ENCODE assay signal across 12 cellular contexts in genomic region chr6:131995924-131996323, GRCh38. TPM values are rescaled to one million over a fixed set of nuclear protein-coding genes. Genes with fewer than 3 reads are reported as not detected.
DNase-seq lines count a peak whose midpoint lies in the region; ATAC-seq and TF ChIP-seq lines count a peak whose summit lies in the region.
"Had no signal": no experiment of that assay in that cellular context is flagged by ENCODE, and none has a peak within 500 bp of the region (broad histone marks: within the 10 kb centered on the region; RNA-seq: fewer than 3 reads in every experiment).

No MANE protein-coding gene starts in this region.

- H3K9me3 ChIP-seq in GM23248 (ENCODE audit: low read depth), result no peaks in the 10 kb centered on the region
- H3K9me3 ChIP-seq in smooth muscle cell (replicated peaks; ENCODE audit: low read depth), result no peaks in the 10 kb centered on the region
- no peaks in the 10 kb centered on the region for H3K9me3 ChIP-seq in endodermal cell (ENCODE audit: control insufficient read depth, low read length)
- H3K9me3 ChIP-seq: left lung had no signal

- H3K27me3 ChIP-seq in GM23248 (replicated peaks; ENCODE audit: insufficient read depth) (no peaks in the 10 kb centered on the region), smooth muscle cell (ENCODE audit: low read depth) (no peaks in the 10 kb centered on the region), endodermal cell (ENCODE audit: control insufficient read depth, insufficient read depth, low read length, poor library complexity, severe bottlenecking) (no peaks in the 10 kb centered on the region)
- H3K27me3 ChIP-seq: left lung had no signal

- H3K36me3 ChIP-seq in GM23248 (ENCODE audit: low read depth) (no peaks in the 10 kb centered on the region), smooth muscle cell (ENCODE audit: low read depth) (no peaks in the 10 kb centered on the region), endodermal cell (ENCODE audit: control insufficient read depth, insufficient read depth, low read length) (no peaks in the 10 kb centered on the region)
- H3K36me3 ChIP-seq: left lung had no signal

- no peaks in the 10 kb centered on the region for H3K4me1 Mint-ChIP-seq in endodermal cell

- H3K9me2 ChIP-seq in GM23248 (ENCODE audit: insufficient read depth), result 0 out of 2 replicates have a peak, but pooled peaks cover 3% of the 10 kb centered on the region

- no peaks in the 10 kb centered on the region for H4K20me1 ChIP-seq in GM23248 (ENCODE audit: insufficient read depth)
- no peaks in the 10 kb centered on the region for H4K20me1 ChIP-seq in smooth muscle cell (ENCODE audit: low read depth)

- H3K36me3 Mint-ChIP-seq in endodermal cell (ENCODE audit: low read depth), result no peaks in the 10 kb centered on the region

- no peak for ATAC-seq in GM19455 (IDR thresholded peaks at IDR 0.05; ENCODE audit: unreplicated experiment)
- ATAC-seq: left lung had no signal

- H2AFZ ChIP-seq in GM23248 (no peak overlapping the region), smooth muscle cell (ENCODE audit: low read depth) (no peak overlapping the region)

- peak; percentile 93 for DNase-seq in GM23248
- DNase-seq in SW480 (ENCODE audit: low spot score), result peak; percentile 2
- DNase-seq in fibroblast of the conjunctiva (ENCODE audit: low read depth), result peak; percentile 40
- no peak for DNase-seq in smooth muscle cell (lab: John Stamatoyannopoulos, UW; ENCODE audit: unreplicated experiment)
- DNase-seq in OCI-M1 (lab: John Stamatoyannopoulos, UW), result no peak
- no peak for DNase-seq in endodermal cell
- no peak for DNase-seq in NCI-H524 treated with DMSO at 0.1 percent for 48 hours (lab: John Stamatoyannopoulos, UW)
- DNase-seq: left lung had no signal

- H3F3A ChIP-seq in GM23248 (ENCODE audit: insufficient read depth) (peaks cover 15% of the 10 kb centered on the region; the same call in 1 of the 2 replicates), smooth muscle cell (ENCODE audit: low read depth) (peaks cover 26% of the 10 kb centered on the region)

- no peak overlapping the region for H3K4me3 ChIP-seq in GM23248
- no peak overlapping the region for H3K4me3 ChIP-seq in smooth muscle cell
- no peak overlapping the region for H3K4me3 ChIP-seq in endodermal cell (ENCODE audit: low read length)
- H3K4me3 ChIP-seq: left lung had no signal

- no peak overlapping the region for H3K9ac ChIP-seq in GM23248
- peak overlapping the region; percentile 72 for H3K9ac ChIP-seq in smooth muscle cell (ENCODE audit: low read depth)
- no peak overlapping the region for H3K9ac ChIP-seq in endodermal cell (ENCODE audit: extremely low read depth, low read length, poor library complexity, severe bottlenecking)

- H3K27me3 Mint-ChIP-seq in endodermal cell (ENCODE audit: insufficient read depth), result no peaks in the 10 kb centered on the region

- H3K9me3 Mint-ChIP-seq in endodermal cell, result no peaks in the 10 kb centered on the region

- in situ Hi-C loops in GM23248 (cut with MboI), result no loop called here

- peaks cover 17% of the 10 kb centered on the region for H3K4me1 ChIP-seq in GM23248 (ENCODE audit: insufficient read depth)
- H3K4me1 ChIP-seq in smooth muscle cell (ENCODE audit: low read depth), result peaks cover 11% of the 10 kb centered on the region
- no peaks in the 10 kb centered on the region for H3K4me1 ChIP-seq in endodermal cell (ENCODE audit: control insufficient read depth, insufficient read depth, low read length)
- H3K4me1 ChIP-seq: left lung had no signal

- WGBS in GM23248 (ENCODE audit: low coverage in 1 of 2, low lambda C conversion rate in 2 of 2, missing lambda C conversion rate in 2 of 2), 2 experiments, result 0 to 5% methylated on average over 1 of the region's 1 CpG
- 38% methylated on average over 1 of the region's 1 CpG for WGBS in smooth muscle cell (ENCODE audit: low lambda C conversion rate)
- 86 to 94% methylated on average over 1 of the region's 1 CpG for WGBS in endodermal cell (ENCODE audit: insufficient coverage in 1 of 2, insufficient read length in 1 of 2), 2 experiments

- peak overlapping the region; percentile 58 for H3K27ac ChIP-seq in GM23248
- H3K27ac ChIP-seq in smooth muscle cell (ENCODE audit: low read depth), result peak overlapping the region; percentile 91
- no peak overlapping the region for H3K27ac ChIP-seq in endodermal cell (ENCODE audit: low read depth, low read length)
- H3K27ac ChIP-seq: left lung had no signal

- H3K79me2 ChIP-seq in GM23248 (ENCODE audit: insufficient read depth), result no peaks in the 10 kb centered on the region
- no peaks in the 10 kb centered on the region for H3K79me2 ChIP-seq in smooth muscle cell (ENCODE audit: low read depth)

- H3K27ac Mint-ChIP-seq in endodermal cell, result no peak overlapping the region
- H3K27ac Mint-ChIP-seq: stimulated activated naive CD8-positive, alpha-beta T cell treated with anti-CD3 and anti-CD28 coated beads, Interleukin-15, Interleukin-2, amounts not matched to agents 100 ng/mL and 50 ng/mL, for 24 hours had no signal

- H3K4me2 ChIP-seq in GM23248 (ENCODE audit: unreplicated experiment) (peak overlapping the region; percentile 17), smooth muscle cell (peak overlapping the region; percentile 56)

- TF ChIP-seq CTCF in smooth muscle cell (IDR thresholded peaks at IDR 0.05; ENCODE audit: borderline replicate concordance, insufficient read depth, poor library complexity, severe bottlenecking), result no peak
- no peak for TF ChIP-seq CTCF in endodermal cell (conservative IDR thresholded peaks at IDR 0.05)

- H3K4me3 Mint-ChIP-seq in endodermal cell, result no peak overlapping the region
- H3K4me3 Mint-ChIP-seq: stimulated activated naive CD8-positive, alpha-beta T cell treated with anti-CD3 and anti-CD28 coated beads, Interleukin-15, Interleukin-2, amounts not matched to agents 100 ng/mL and 50 ng/mL, for 24 hours had no signal

RNA-seq across cellular contexts. Expression of gene CCN2, which starts 44.8 kb away (rescaled TPM):
- total RNA-seq in GM23248 (2014; rRNA removed; shearing (Covaris generic)), result 397 and 410 TPM in 2 replicates
- polyA plus RNA-seq in GM23248 (2016; fragmentation: Nextera tagmentation; extraction: Ambion mirVana), result 1,621 and 1,647 TPM in 2 replicates
- 1,180 and 1,197 TPM in 2 replicates for total RNA-seq in smooth muscle cell
- polyA plus RNA-seq in smooth muscle cell, result 1,697 and 2,448 TPM in 2 replicates
- 10 to 100 TPM; 28.6 to 29.4 TPM for total RNA-seq in endodermal cell
- 176 TPM for polyA plus RNA-seq in endodermal cell (2013, experiment 1 of 2)
- polyA plus RNA-seq in endodermal cell (2013, experiment 2 of 2), result 179 TPM
- total RNA-seq: activated CD8-positive, alpha-beta memory T cell treated with anti-CD3 and anti-CD28 coated beads for 36 hours; T-helper 1 cell treated with Interleukin-12 subunit alpha and Interleukin-12 subunit beta and Interleukin-4 antibody, amounts not matched to agents 30 ng/mL and 1 ng/mL, for 36 hours had no signal

Comparison
In these comparisons a context has a peak if more than half of its experiments do, and no peak if none do; other contexts are left out.
1. DNase-seq: peak in GM23248 (single experiment), SW480 (single experiment) and fibroblast of the conjunctiva (single experiment); none in smooth muscle cell (single experiment), OCI-M1 (single experiment), endodermal cell (single experiment) and NCI-H524 treated with DMSO at 0.1 percent for 48 hours (single experiment).
2. RNA of gene CCN2, which starts 44.8 kb away (total RNA-seq): 1,180 to 1,197 TPM in smooth muscle cell and 397 to 410 TPM in GM23248; 28.6 to 29.4 TPM in endodermal cell; every median in the first group is over 10 times any median in the second.